ENCODE assay signal across 7 cellular contexts in genomic region chr12:22069851-22070250, GRCh38.
"Had no signal": no experiment of that assay in that cellular context is flagged by ENCODE, and none has a peak within 500 bp of the region (broad histone marks: within the 10 kb centered on the region; RNA-seq: fewer than 3 reads in every experiment).

No MANE protein-coding gene starts in this region.

- H3K9me3 ChIP-seq: HAP-1 had no signal

- H2AFZ ChIP-seq: GM23248 had no signal

- H3K4me3 ChIP-seq: GM23248, HAP-1, K562 had no signal

- H3K4me1 ChIP-seq: HAP-1 had no signal

- H3K9ac ChIP-seq: GM23248 had no signal

- H3K36me3 ChIP-seq: HAP-1 had no signal

- H3K27ac ChIP-seq: GM23248 had no signal

- DNase-seq: GM23248, GOT3, H7, HFFc6, IMR-90 had no signal
